10 cellular contexts compared by ENCODE assay signal in the genomic region with DNA sequence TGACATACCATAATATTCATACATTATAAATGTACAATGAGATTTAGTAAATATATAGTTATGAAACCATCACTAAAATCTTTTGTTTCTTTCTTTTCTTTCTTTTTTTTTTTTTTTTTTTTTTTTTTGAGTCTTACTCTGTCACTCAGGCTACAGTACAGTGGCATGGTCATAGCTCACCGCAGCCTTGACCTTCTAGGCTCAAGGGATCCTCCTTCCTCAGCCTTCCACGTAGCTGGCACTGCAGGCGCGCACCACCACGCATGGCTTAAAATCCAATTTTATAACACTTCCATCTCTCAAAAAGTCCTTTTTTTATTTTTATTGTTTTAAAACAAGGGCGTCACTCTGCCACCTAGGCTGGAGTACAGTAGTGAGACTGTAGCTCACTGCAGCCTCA.
"Had no signal": no experiment of that assay in that cellular context is flagged by ENCODE, and none has a peak within 500 bp of the region (broad histone marks: within the 10 kb centered on the region; RNA-seq: fewer than 3 reads in every experiment).

No MANE protein-coding gene starts in this region.

- H3K27ac ChIP-seq: GM23248, HL-60 had no signal

- FAIRE-seq: K562 had no signal

- H3K4me3 ChIP-seq: GM23248, HAP-1, K562 had no signal

- DNase-seq: GM23248, GOT3, H7, HFFc6, IMR-90, KG1 had no signal

- H3K36me3 ChIP-seq: HAP-1 had no signal

- ATAC-seq: HCT116, K562 had no signal

- H3K9ac ChIP-seq: GM23248 had no signal

- H3K9me3 ChIP-seq: HAP-1 had no signal

- H2AFZ ChIP-seq: GM23248 had no signal
